ENCODE assay signal across 8 cellular contexts in genomic region chr19:35612559-35613321, GRCh38. TPM values are rescaled to one million over a fixed set of nuclear protein-coding genes. Genes with fewer than 3 reads are reported as not detected.
DNase-seq lines count a peak whose midpoint lies in the region; ATAC-seq lines count a peak whose summit lies in the region.

TSS of gene HAUS5 (plus strand) at chr19:35612735. CDS start at chr19:35612795, 60 bp downstream.

- ATAC-seq in GM19351 (IDR thresholded peaks at IDR 0.05; ENCODE audit: unreplicated experiment) (peak; percentile 74), HG03521 (IDR thresholded peaks at IDR 0.05; ENCODE audit: unreplicated experiment) (peak; percentile 71), left lobe of liver (peak; percentile 97)

- peaks cover 14 to 30% (median 18%) of the 10 kb centered on the region in 10 experiments; a peak in 19 of 20 replicates for H3K4me1 ChIP-seq in BLaER1 treated with 17β-estradiol and CSF1 and Interleukin-3, amounts not matched to agents 10 nM and 100 nM

- H3K9me3 ChIP-seq in BLaER1 treated with 17β-estradiol and CSF1 and Interleukin-3, amounts not matched to agents 10 nM and 100 nM (replicated peaks in 1 of 11) = peaks cover 11 to 15% (median 11%) of the 10 kb centered on the region in 11 experiments

- H3K9ac ChIP-seq in BLaER1 treated with 17β-estradiol and CSF1 and Interleukin-3, amounts not matched to agents 10 nM and 100 nM = peak within 1 kb of the TSS; percentile 77 to 92 (median 88)

- peak within 1 kb of the TSS; percentile 80 to 96 (median 93) for H3K4me2 ChIP-seq in BLaER1 treated with 17β-estradiol and CSF1 and Interleukin-3, amounts not matched to agents 10 nM and 100 nM

- H3K36me3 ChIP-seq in BLaER1 treated with 17β-estradiol and CSF1 and Interleukin-3, amounts not matched to agents 10 nM and 100 nM = peaks cover 0 to 33% (median 24%) of the 10 kb centered on the region in 11 experiments; a peak in 18 of 22 replicates

- H3K27ac ChIP-seq in BLaER1 treated with 17β-estradiol and CSF1 and Interleukin-3, amounts not matched to agents 10 nM and 100 nM = peak within 1 kb of the TSS; percentile 28 to 89 (median 84); a peak in 20 of 22 replicates

- DNase-seq in NCI-H748 treated with DMSO at 0.1 percent for 48 hours (lab: John Stamatoyannopoulos, UW) (peak; percentile 95), dedifferentiated amniotic fluid mesenchymal stem cell (ENCODE audit: extremely low spot score) (peak; percentile 82), left lobe of liver (ENCODE audit: low spot score) (peak; percentile 94)
- DNase-seq in activated CD4-positive, alpha-beta T cell treated with anti-CD3 and anti-CD28 coated beads, Interleukin-2, amount 50 U/mL, for 1 hour = peak; percentile 94
- DNase-seq in stimulated activated CD4-positive, alpha-beta T cell treated with anti-CD3 and anti-CD28 coated beads, Interleukin-2, amount 100 ng/mL, for 24 hours = peak; percentile 96 to 97

- H3K27me3 ChIP-seq in BLaER1 treated with 17β-estradiol and CSF1 and Interleukin-3, amounts not matched to agents 10 nM and 100 nM = no peaks in the 10 kb centered on the region

- H3K4me3 ChIP-seq in BLaER1 treated with 17β-estradiol and CSF1 and Interleukin-3, amounts not matched to agents 10 nM and 100 nM = peak within 1 kb of the TSS; percentile 69 to 89 (median 76)

- H4K20me1 ChIP-seq in BLaER1 treated with 17β-estradiol and CSF1 and Interleukin-3, amounts not matched to agents 10 nM and 100 nM = no peaks in the 10 kb centered on the region

RNA-seq across cellular contexts. Expression of gene HAUS5, which starts in this region (rescaled TPM):
- total RNA-seq in left lobe of liver = 5.7 TPM

Comparison
In these comparisons a context has a peak if more than half of its experiments do, and no peak if none do; other contexts are left out.
1. Peak in every context shown above with its lines: DNase-seq, ATAC-seq, H3K4me3 ChIP-seq and H3K27ac ChIP-seq.